Comparison of ENCODE assay signal across 11 cellular contexts in the genomic region with DNA sequence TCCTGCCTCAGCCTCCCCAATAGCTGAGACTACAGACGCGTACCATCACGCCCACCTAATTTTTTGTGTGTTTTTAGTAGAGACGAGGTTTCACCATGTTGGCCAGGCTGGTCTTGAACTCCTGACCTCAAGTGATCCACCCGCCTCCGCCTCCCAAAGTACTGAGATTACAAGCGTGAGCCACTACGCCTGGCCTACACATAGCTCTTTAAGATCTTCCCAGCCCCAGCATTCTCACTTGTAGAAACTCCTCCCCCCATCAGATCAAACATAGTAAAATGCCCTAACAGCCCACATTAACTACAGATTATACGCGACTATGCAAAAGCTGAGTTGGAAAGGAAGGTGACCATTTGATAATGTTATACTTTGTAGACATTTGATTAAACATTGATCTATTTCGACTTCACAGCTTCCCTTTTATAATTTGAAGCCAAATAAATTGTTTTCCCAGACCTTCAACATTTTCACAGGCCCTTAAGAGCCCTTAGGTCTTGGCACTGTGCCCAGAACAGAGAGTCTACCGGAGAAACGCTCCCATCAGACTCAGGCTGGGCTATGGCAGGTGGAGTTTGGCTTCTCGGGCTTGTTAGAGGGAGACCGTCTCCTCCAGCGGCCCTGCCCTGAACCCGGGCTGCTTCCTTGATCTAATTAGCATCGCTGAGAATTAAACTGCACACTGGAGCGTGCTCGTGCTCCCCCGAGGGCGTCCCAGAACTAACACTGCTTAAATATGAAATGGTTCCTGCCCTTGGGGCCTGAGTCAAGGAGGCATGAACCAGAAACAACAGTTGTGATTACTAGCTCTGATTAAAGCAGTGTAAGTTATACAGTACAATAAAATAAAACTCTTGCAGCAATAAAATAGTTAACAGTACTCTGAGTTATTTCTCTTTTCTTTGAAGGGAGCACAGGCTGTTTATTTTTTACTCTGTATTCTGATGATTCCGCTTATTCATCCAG.
DNase-seq lines count a peak whose midpoint lies in the region; ATAC-seq and TF ChIP-seq lines count a peak whose summit lies in the region.
"Had no signal": no experiment of that assay in that cellular context is flagged by ENCODE, and none has a peak within 500 bp of the region (broad histone marks: within the 10 kb centered on the region; RNA-seq: fewer than 3 reads in every experiment).

No MANE protein-coding gene starts in this region.

- ATAC-seq in Right ventricle myocardium inferior (peak; percentile 42), right cardiac atrium (no peak), upper lobe of right lung (peak; percentile 58), GM21717 (IDR thresholded peaks at IDR 0.05; ENCODE audit: unreplicated experiment) (no peak)
- ATAC-seq: Panc1 had no signal

- TF ChIP-seq CTCF in upper lobe of right lung (IDR thresholded peaks at IDR 0.05), result no peak

- peaks cover 3% of the 10 kb centered on the region for H3K9me3 ChIP-seq in right cardiac atrium (ENCODE audit: control insufficient read depth, low read length)
- peaks cover 12% of the 10 kb centered on the region for H3K9me3 ChIP-seq in upper lobe of right lung

- no peak overlapping the region for H3K4me3 ChIP-seq in right cardiac atrium (ENCODE audit: low read length)
- no peak overlapping the region for H3K4me3 ChIP-seq in upper lobe of right lung
- H3K4me3 ChIP-seq: upper lobe of left lung had no signal

- intact Hi-C loops in Right ventricle myocardium inferior (cut with DNase I), result loop anchor here (5.0 to 10.0 kb wide), 3 partner anchors 297 to 854 kb away; a partner anchor contains a TSS
- intact Hi-C loops in right cardiac atrium (cut with DNase I), result loop anchor here (5.0 to 10.0 kb wide), 3 partner anchors 294 to 854 kb away; a partner anchor contains a TSS
- intact Hi-C loops in upper lobe of right lung (cut with DNase I), result no loop called here

- H3K27me3 ChIP-seq in right cardiac atrium (ENCODE audit: control insufficient read depth, insufficient read depth) (no peaks in the 10 kb centered on the region), upper lobe of right lung (no peaks in the 10 kb centered on the region)
- H3K27me3 ChIP-seq: upper lobe of left lung had no signal

- no peaks in the 10 kb centered on the region for H3K36me3 ChIP-seq in upper lobe of right lung
- H3K36me3 ChIP-seq: upper lobe of left lung had no signal

- DNase-seq in Right ventricle myocardium inferior (ENCODE audit: missing footprints) (no peak), right cardiac atrium (no peak), NCI-H345 treated with DMSO at 0.1 percent for 48 hours (lab: John Stamatoyannopoulos, UW; ENCODE audit: unreplicated experiment) (peak; percentile 96), dermis blood vessel endothelial cell (peak; percentile 15), upper lobe of right lung (peak; percentile 75), GM03348 (ENCODE audit: low spot score) (no peak), midbrain (lab: John Stamatoyannopoulos, UW) (no peak)
- DNase-seq: ACHN had no signal

- H3K27ac ChIP-seq in right cardiac atrium (ENCODE audit: low read length), result no peak overlapping the region
- no peak overlapping the region for H3K27ac ChIP-seq in upper lobe of right lung
- H3K27ac ChIP-seq: upper lobe of left lung had no signal

- 40% methylated on average over 23 of the region's 23 CpGs for WGBS in right cardiac atrium

- H3K4me1 ChIP-seq in right cardiac atrium (ENCODE audit: control insufficient read depth, insufficient read depth, low read length) (peaks cover 3% of the 10 kb centered on the region), upper lobe of right lung (peaks cover 4% of the 10 kb centered on the region)

Comparison
In these comparisons a context has a peak if more than half of its experiments do, and no peak if none do; other contexts are left out.
1. ATAC-seq: peak in Right ventricle myocardium inferior (single experiment) and upper lobe of right lung (single experiment); none in right cardiac atrium (0 of 2) and GM21717 (single experiment).
2. DNase-seq: peak in NCI-H345 treated with DMSO at 0.1 percent for 48 hours (single experiment), dermis blood vessel endothelial cell (single experiment) and upper lobe of right lung (single experiment); none in Right ventricle myocardium inferior (single experiment), right cardiac atrium (0 of 3), GM03348 (single experiment) and midbrain (single experiment).